35 cellular contexts compared by ENCODE assay signal in genomic region chr10:96958071-96958470, GRCh38.
"Had no signal": no experiment of that assay in that cellular context is flagged by ENCODE, and none has a peak within 500 bp of the region (broad histone marks: within the 10 kb centered on the region; RNA-seq: fewer than 3 reads in every experiment).

No MANE protein-coding gene starts in this region.

- H3K27ac Mint-ChIP-seq: activated B cell treated with CpG ODN at 0.5 μM for 24 hours; activated CD4-positive, alpha-beta memory T cell treated with anti-CD3 and anti-CD28 coated beads for 36 hours; activated CD4-positive, alpha-beta T cell treated with anti-CD3 and anti-CD28 coated beads, Interleukin-2, amount 10 ng/mL, durations not matched to agents 24 days and 14 days; activated CD8-positive, alpha-beta T cell treated with anti-CD3 and anti-CD28 coated beads for 36 hours; activated naive CD8-positive, alpha-beta T cell; activated naive CD8-positive, alpha-beta T cell treated with anti-CD3 and anti-CD28 coated beads, Interleukin-2, amount 10 ng/mL, durations not matched to agents 7 days and 5 days; activated naive CD8-positive, alpha-beta T cell treated with anti-CD3 and anti-CD28 coated beads, Interleukin-2, amount 50 U/mL, for 24 hours; activated T-cell treated with anti-CD3 and anti-CD28 coated beads, Interleukin-2, amount 50 U/mL, for 72 hours; activated T-helper 1 cell treated with anti-CD3 and anti-CD28 coated beads, Interleukin-12 subunit alpha, Interleukin-12 subunit beta, Interleukin-2, Interleukin-4 antibody, amounts not matched to agents 30 ng/mL and 10 ng/mL and 1 ng/mL, durations not matched to agents 14 hours and 24 hours and 36 hours; activated T-helper 17 cell treated with anti-CD3 and anti-CD28 coated beads, Interleukin-2, amount 50 U/mL, for 72 hours; brain; T-helper 1 cell treated with Interleukin-12 subunit alpha and Interleukin-12 subunit beta and Interleukin-4 antibody, amounts not matched to agents 30 μg/mL and 1 μg/mL, for 36 hours; T-helper 2 cell treated with Interferon-gamma antibody and Interleukin-4, amounts not matched to agents 5 μg/mL and 100 μg/mL, for 36 hours had no signal

- H3K27me3 Mint-ChIP-seq: activated B cell treated with CpG ODN at 0.5 μM for 24 hours; activated CD4-positive, alpha-beta memory T cell treated with anti-CD3 and anti-CD28 coated beads for 36 hours; activated CD4-positive, alpha-beta T cell treated with anti-CD3 and anti-CD28 coated beads, Interleukin-2, amount 10 ng/mL, durations not matched to agents 24 days and 14 days; activated CD8-positive, alpha-beta T cell treated with anti-CD3 and anti-CD28 coated beads for 36 hours; activated naive CD8-positive, alpha-beta T cell; activated naive CD8-positive, alpha-beta T cell treated with anti-CD3 and anti-CD28 coated beads, Interleukin-2, amount 10 ng/mL, durations not matched to agents 7 days and 5 days; activated naive CD8-positive, alpha-beta T cell treated with anti-CD3 and anti-CD28 coated beads, Interleukin-2, amount 50 U/mL, for 24 hours; activated T-helper 17 cell treated with anti-CD3 and anti-CD28 coated beads, Interleukin-2, amount 50 U/mL, for 72 hours; brain had no signal

- H3K4me3 ChIP-seq: ascending aorta had no signal

- H3K27ac ChIP-seq: ascending aorta, VCaP had no signal

- H3K9me3 Mint-ChIP-seq: activated B cell treated with CpG ODN at 0.5 μM for 24 hours; activated CD4-positive, alpha-beta memory T cell treated with anti-CD3 and anti-CD28 coated beads for 36 hours; activated CD4-positive, alpha-beta T cell treated with anti-CD3 and anti-CD28 coated beads, Interleukin-2, amount 10 ng/mL, durations not matched to agents 24 days and 14 days; activated CD8-positive, alpha-beta T cell treated with anti-CD3 and anti-CD28 coated beads for 36 hours; activated naive CD8-positive, alpha-beta T cell treated with anti-CD3 and anti-CD28 coated beads, Interleukin-2, amount 10 ng/mL, durations not matched to agents 7 days and 5 days; activated naive CD8-positive, alpha-beta T cell treated with anti-CD3 and anti-CD28 coated beads, Interleukin-2, amount 50 U/mL, for 24 hours; activated T-cell treated with anti-CD3 and anti-CD28 coated beads, Interleukin-2, amount 50 U/mL, for 4 hours; activated T-cell treated with anti-CD3 and anti-CD28 coated beads, Interleukin-2, amount 50 U/mL, for 72 hours; activated T-helper 1 cell treated with anti-CD3 and anti-CD28 coated beads, Interleukin-12 subunit alpha, Interleukin-12 subunit beta, Interleukin-2, Interleukin-4 antibody, amounts not matched to agents 30 ng/mL and 10 ng/mL and 1 ng/mL, durations not matched to agents 14 hours and 24 hours and 36 hours; activated T-helper 17 cell treated with anti-CD3 and anti-CD28 coated beads, Interleukin-2, amount 50 U/mL, for 72 hours; brain; T-helper 1 cell treated with Interleukin-12 subunit alpha and Interleukin-12 subunit beta and Interleukin-4 antibody, amounts not matched to agents 30 μg/mL and 1 μg/mL, for 36 hours; T-helper 2 cell treated with Interferon-gamma antibody and Interleukin-4, amounts not matched to agents 5 μg/mL and 100 μg/mL, for 36 hours had no signal

- H3K9me3 ChIP-seq: ascending aorta had no signal

- FAIRE-seq: bronchial epithelial cell, colon, TTC549 had no signal

- H3K4me1 ChIP-seq: ascending aorta had no signal

- H3K27me3 ChIP-seq: ascending aorta had no signal

- H3K4me3 Mint-ChIP-seq: activated B cell treated with CpG ODN at 0.5 μM for 24 hours; activated CD4-positive, alpha-beta memory T cell treated with anti-CD3 and anti-CD28 coated beads for 36 hours; activated CD4-positive, alpha-beta T cell treated with anti-CD3 and anti-CD28 coated beads, Interleukin-2, amount 10 ng/mL, durations not matched to agents 24 days and 14 days; activated CD8-positive, alpha-beta T cell treated with anti-CD3 and anti-CD28 coated beads for 36 hours; activated naive CD8-positive, alpha-beta T cell; activated naive CD8-positive, alpha-beta T cell treated with anti-CD3 and anti-CD28 coated beads, Interleukin-2, amount 10 ng/mL, durations not matched to agents 7 days and 5 days; activated naive CD8-positive, alpha-beta T cell treated with anti-CD3 and anti-CD28 coated beads, Interleukin-2, amount 50 U/mL, for 24 hours; activated T-cell treated with anti-CD3 and anti-CD28 coated beads, Interleukin-2, amount 50 U/mL, for 4 hours; activated T-cell treated with anti-CD3 and anti-CD28 coated beads, Interleukin-2, amount 50 U/mL, for 72 hours; activated T-helper 1 cell treated with anti-CD3 and anti-CD28 coated beads, Interleukin-12 subunit alpha, Interleukin-12 subunit beta, Interleukin-2, Interleukin-4 antibody, amounts not matched to agents 30 ng/mL and 10 ng/mL and 1 ng/mL, durations not matched to agents 14 hours and 24 hours and 36 hours; activated T-helper 17 cell treated with anti-CD3 and anti-CD28 coated beads, Interleukin-2, amount 50 U/mL, for 72 hours; brain; T-helper 1 cell treated with Interleukin-12 subunit alpha and Interleukin-12 subunit beta and Interleukin-4 antibody, amounts not matched to agents 30 μg/mL and 1 μg/mL, for 36 hours; T-helper 2 cell treated with Interferon-gamma antibody and Interleukin-4, amounts not matched to agents 5 μg/mL and 100 μg/mL, for 36 hours had no signal

- H3K4me1 Mint-ChIP-seq: activated B cell treated with CpG ODN at 0.5 μM for 24 hours; activated naive CD8-positive, alpha-beta T cell treated with anti-CD3 and anti-CD28 coated beads, Interleukin-2, amount 10 ng/mL, durations not matched to agents 7 days and 5 days; activated T-helper 17 cell treated with anti-CD3 and anti-CD28 coated beads, Interleukin-2, amount 50 U/mL, for 72 hours had no signal

- DNase-seq: activated B cell treated with CpG ODN at 0.5 μM for 24 hours; activated CD4-positive, alpha-beta memory T cell treated with anti-CD3 and anti-CD28 coated beads for 36 hours; activated CD4-positive, alpha-beta T cell treated with anti-CD3 and anti-CD28 coated beads for 1 hour; activated CD4-positive, alpha-beta T cell treated with anti-CD3 and anti-CD28 coated beads for 4 hours; activated CD4-positive, alpha-beta T cell treated with anti-CD3 and anti-CD28 coated beads, Interleukin-2, amount 10 ng/mL, durations not matched to agents 24 days and 14 days; activated CD4-positive, alpha-beta T cell treated with anti-CD3 and anti-CD28 coated beads, Interleukin-2, amount 50 U/mL, for 1 hour; activated CD4-positive, alpha-beta T cell treated with anti-CD3 and anti-CD28 coated beads, Interleukin-2, amount 50 U/mL, for 4 hours; activated CD8-positive, alpha-beta memory T cell treated with anti-CD3 and anti-CD28 coated beads, Interleukin-2, amount 50 U/mL, for 4 hours; activated CD8-positive, alpha-beta T cell treated with anti-CD3 and anti-CD28 coated beads for 36 hours; activated gamma-delta T cell; activated naive CD4-positive, alpha-beta T cell treated with anti-CD3 and anti-CD28 coated beads, Interleukin-2, amount 50 U/mL, for 16 hours; activated naive CD4-positive, alpha-beta T cell treated with Interleukin-2 at 50 U/mL for 16 hours; activated naive CD8-positive, alpha-beta T cell treated with anti-CD3 and anti-CD28 coated beads, Interleukin-2, amount 10 ng/mL, durations not matched to agents 7 days and 5 days; activated naive CD8-positive, alpha-beta T cell treated with anti-CD3 and anti-CD28 coated beads, Interleukin-2, amount 50 U/mL, for 24 hours; activated T-cell treated with anti-CD3 and anti-CD28 coated beads for 4 hours; activated T-cell treated with anti-CD3 and anti-CD28 coated beads, Interleukin-2, amount 50 U/mL, for 1 hour; activated T-cell treated with anti-CD3 and anti-CD28 coated beads, Interleukin-2, amount 50 U/mL, for 4 hours; activated T-cell treated with anti-CD3 and anti-CD28 coated beads, Interleukin-2, amount 50 U/mL, for 72 hours; amygdala; anterior cingulate cortex; central memory CD4-positive, alpha-beta T cell; T-helper 1 cell; T-helper 2 cell; T-helper 9 cell had no signal
